ENCODE assay signal across 15 cellular contexts in genomic region chr7:113367187-113367586, GRCh38.
"Had no signal": no experiment of that assay in that cellular context is flagged by ENCODE, and none has a peak within 500 bp of the region (broad histone marks: within the 10 kb centered on the region; RNA-seq: fewer than 3 reads in every experiment).

No MANE protein-coding gene starts in this region.

- DNase-seq: activated CD4-positive, alpha-beta T cell treated with anti-CD3 and anti-CD28 coated beads, Interleukin-2, amount 50 U/mL, for 4 hours; activated gamma-delta T cell treated with Interleukin-2 at 50 U/mL for 16 hours; amniotic stem cell; body of pancreas; caudate nucleus; colonic mucosa; glutamatergic neuron; left lung; nucleus accumbens; spleen; stimulated activated CD4-positive, alpha-beta T cell treated with anti-CD3 and anti-CD28 coated beads, Interleukin-4, amount 100 ng/mL, for 4 hours; T-helper 2 cell; thyroid gland had no signal

- H3K4me1 ChIP-seq: body of pancreas, colonic mucosa, left lung, spleen, thyroid gland had no signal

- H3K36me3 ChIP-seq: colonic mucosa, left lung, spleen, thyroid gland had no signal

- H3K27ac ChIP-seq: body of pancreas, colonic mucosa, left lung, spleen, thyroid gland had no signal

- H3K27me3 ChIP-seq: body of pancreas, colonic mucosa, left lung, spleen, thyroid gland had no signal

- ATAC-seq: body of pancreas; esophagus mucosa; left lung; stimulated activated memory B cell treated with anti-CD40 and anti-IgM and Interleukin-4, amounts not matched to agents 10 μg/mL and 1 μg/mL and 100 μg/mL, for 72 hours had no signal

- H3K4me3 ChIP-seq: body of pancreas, colonic mucosa, left lung, spleen, thyroid gland had no signal

- H3K9me3 ChIP-seq: body of pancreas, colonic mucosa, spleen, thyroid gland had no signal
